22 cellular contexts compared by ENCODE assay signal in the genomic region with DNA sequence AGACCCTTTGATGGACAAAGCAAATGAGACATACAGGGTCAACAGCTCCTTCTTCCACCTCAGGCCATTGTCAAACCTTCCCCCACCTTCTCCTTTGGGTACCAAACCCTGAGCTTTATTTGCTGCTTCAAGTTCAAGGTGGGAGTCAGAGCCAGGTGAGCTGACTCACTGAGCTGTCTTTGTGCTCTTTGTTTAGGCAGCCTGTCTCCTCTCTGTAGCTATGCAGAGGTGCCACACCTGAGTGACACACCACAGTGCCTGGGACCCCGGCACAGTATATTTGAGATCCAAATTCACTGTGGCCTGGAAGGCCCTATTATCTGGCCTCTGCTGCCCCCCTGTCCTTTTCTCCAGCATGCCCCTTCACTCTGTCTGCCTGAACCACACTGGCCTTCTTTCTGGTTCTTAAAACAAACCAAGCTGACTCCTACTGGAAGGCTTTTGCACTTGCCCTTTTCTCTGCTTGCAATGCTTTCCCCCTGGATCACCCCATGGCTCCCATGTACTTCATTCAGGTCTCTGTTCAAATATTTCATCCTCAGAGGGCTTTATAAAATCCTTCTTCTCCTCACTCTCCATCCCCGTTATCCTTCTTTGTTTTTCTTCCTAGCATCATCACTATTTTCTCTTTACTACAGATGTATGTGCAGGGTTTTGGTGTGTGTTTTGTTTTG.
"Had no signal": no experiment of that assay in that cellular context is flagged by ENCODE, and none has a peak within 500 bp of the region (broad histone marks: within the 10 kb centered on the region; RNA-seq: fewer than 3 reads in every experiment).

No MANE protein-coding gene starts in this region.

- H3K27me3 ChIP-seq: ascending aorta, right lobe of liver, thyroid gland, upper lobe of right lung had no signal

- H3K27ac ChIP-seq: ascending aorta, esophagus squamous epithelium, left ventricle myocardium inferior, right lobe of liver, thyroid gland, upper lobe of right lung, WERI-Rb-1 had no signal

- H3K4me1 ChIP-seq: right lobe of liver, thyroid gland had no signal

- FAIRE-seq: endothelial cell of umbilical vein, frontal cortex had no signal

- ATAC-seq: stimulated activated memory B cell treated with anti-CD40 and anti-IgM and Interleukin-4, amounts not matched to agents 10 μg/mL and 1 μg/mL and 100 μg/mL, for 72 hours; stimulated activated naive CD8-positive, alpha-beta T cell treated with anti-CD3 and anti-CD28 coated beads, Interleukin-15, amount 100 ng/mL, for 72 hours had no signal

- H3K9me3 ChIP-seq: ascending aorta, esophagus squamous epithelium, left ventricle myocardium inferior, right lobe of liver, thyroid gland, upper lobe of right lung had no signal

- H3K36me3 ChIP-seq: ascending aorta, esophagus squamous epithelium, left ventricle myocardium inferior, right lobe of liver, thyroid gland, upper lobe of right lung, WERI-Rb-1 had no signal

- H3K4me3 ChIP-seq: ascending aorta, esophagus squamous epithelium, left ventricle myocardium inferior, lung, right lobe of liver, thyroid gland, upper lobe of right lung had no signal

- DNase-seq: activated CD4-positive, alpha-beta T cell treated with anti-CD3 and anti-CD28 coated beads for 48 hours; activated CD4-positive, alpha-beta T cell treated with anti-CD3 and anti-CD28 coated beads, Interleukin-2, amount 50 U/mL, for 48 hours; activated CD8-positive, alpha-beta memory T cell treated with anti-CD3 and anti-CD28 coated beads for 24 hours; activated effector memory CD4-positive, alpha-beta T cell treated with Interleukin-2 at 50 U/mL for 16 hours; activated naive CD4-positive, alpha-beta T cell treated with Interleukin-2 at 50 U/mL for 16 hours; activated naive CD8-positive, alpha-beta T cell treated with anti-CD3 and anti-CD28 coated beads, Interleukin-2, amount 10 ng/mL, durations not matched to agents 7 days and 5 days; esophagus squamous epithelium; left ventricle myocardium inferior; right lobe of liver; stimulated activated CD4-positive, alpha-beta T cell treated with anti-CD3 and anti-CD28 coated beads, Interleukin-12 subunit alpha, Interleukin-12 subunit beta, amount 100 ng/mL, for 4 hours; stimulated activated CD4-positive, alpha-beta T cell treated with anti-CD3 and anti-CD28 coated beads, Interleukin-4, amount 100 ng/mL, for 24 hours; stimulated activated CD8-positive, alpha-beta memory T cell treated with anti-CD3 and anti-CD28 coated beads, Interleukin-4, amount 100 ng/mL, for 48 hours; stimulated activated naive CD8-positive, alpha-beta T cell treated with anti-CD3 and anti-CD28 coated beads, Interleukin-15, amount 100 ng/mL, for 72 hours; substantia nigra; thyroid gland; upper lobe of right lung; WERI-Rb-1 had no signal
